13 cellular contexts compared by ENCODE assay signal in the genomic region with DNA sequence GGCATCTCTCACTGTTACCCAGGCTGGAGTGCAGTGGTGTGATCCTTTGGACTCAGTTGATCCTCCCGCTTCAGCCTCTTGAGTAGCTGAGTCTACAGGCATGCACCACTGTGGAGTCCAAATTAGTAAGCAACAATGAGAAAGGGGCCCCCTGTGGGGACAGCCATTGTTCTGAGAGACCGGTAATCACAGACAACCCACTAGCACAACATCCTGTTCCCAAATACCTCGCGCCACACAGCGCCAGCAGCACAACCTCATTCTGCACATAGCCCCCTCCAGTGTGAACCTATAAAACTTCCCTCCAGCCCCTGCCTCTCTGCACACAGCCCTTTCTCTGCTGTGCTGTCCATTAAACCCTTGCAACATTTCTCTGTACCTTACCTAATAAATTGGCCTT.
DNase-seq lines count a peak whose midpoint lies in the region; ATAC-seq and TF ChIP-seq lines count a peak whose summit lies in the region.
"Had no signal": no experiment of that assay in that cellular context is flagged by ENCODE, and none has a peak within 500 bp of the region (broad histone marks: within the 10 kb centered on the region; RNA-seq: fewer than 3 reads in every experiment).

No MANE protein-coding gene starts in this region.

- H4K8ac ChIP-seq in neuronal stem cell (ENCODE audit: low read depth, low read length), result no peak overlapping the region

- no peaks in the 10 kb centered on the region for H3K27me3 ChIP-seq in neuronal stem cell (ENCODE audit: control insufficient read depth in 3 of 3, insufficient read depth in 3 of 3, low read depth in 1 of 3, low read length in 3 of 3)

- H3K27ac ChIP-seq in neuronal stem cell (replicated peaks; ENCODE audit: low read length) (peak overlapping the region; percentile 64), caudate nucleus (ENCODE audit: low read depth, low read length) (no peak overlapping the region)

- peaks cover 0 to 5% of the 10 kb centered on the region in 2 donors for H3K9me3 ChIP-seq in neuronal stem cell (replicated peaks in 1 of 2; ENCODE audit: control insufficient read depth in 2 of 2, insufficient read depth in 1 of 2, low read depth in 1 of 2, low read length in 2 of 2)

- ATAC-seq in activated naive CD8-positive, alpha-beta T cell treated with anti-CD3 and anti-CD28 coated beads, Interleukin-2, amount 10 ng/mL, durations not matched to agents 7 days and 5 days (ENCODE audit: low read depth), result peak; percentile 50
- no peak for ATAC-seq in GM18861 (IDR thresholded peaks at IDR 0.05; ENCODE audit: unreplicated experiment)

- H3K4me1 Mint-ChIP-seq in activated naive CD8-positive, alpha-beta T cell treated with anti-CD3 and anti-CD28 coated beads, Interleukin-2, amount 10 ng/mL, durations not matched to agents 7 days and 5 days, result peaks cover 4% of the 10 kb centered on the region
- H3K4me1 Mint-ChIP-seq in activated naive CD8-positive, alpha-beta T cell treated with anti-CD3 and anti-CD28 coated beads for 36 hours, result peaks cover 3% of the 10 kb centered on the region
- H3K4me1 Mint-ChIP-seq: CD4-positive, CD25-positive, alpha-beta regulatory T cell had no signal

- no peaks in the 10 kb centered on the region for H3K9me3 Mint-ChIP-seq in activated naive CD8-positive, alpha-beta T cell treated with anti-CD3 and anti-CD28 coated beads, Interleukin-2, amount 10 ng/mL, durations not matched to agents 7 days and 5 days
- H3K9me3 Mint-ChIP-seq in activated naive CD8-positive, alpha-beta T cell treated with anti-CD3 and anti-CD28 coated beads for 36 hours, result peaks cover 4% of the 10 kb centered on the region

- H3K4me3 Mint-ChIP-seq in activated naive CD8-positive, alpha-beta T cell treated with anti-CD3 and anti-CD28 coated beads, Interleukin-2, amount 10 ng/mL, durations not matched to agents 7 days and 5 days, result no peak overlapping the region
- H3K4me3 Mint-ChIP-seq in activated naive CD8-positive, alpha-beta T cell treated with anti-CD3 and anti-CD28 coated beads for 36 hours, result no peak overlapping the region
- H3K4me3 Mint-ChIP-seq: CD4-positive, CD25-positive, alpha-beta regulatory T cell had no signal

- H3K14ac ChIP-seq in neuronal stem cell (ENCODE audit: low read length), result no peak overlapping the region

- no peak overlapping the region for H3K23ac ChIP-seq in neuronal stem cell (ENCODE audit: low read depth, low read length, poor library complexity)

- H3K27me3 Mint-ChIP-seq in activated naive CD8-positive, alpha-beta T cell treated with anti-CD3 and anti-CD28 coated beads, Interleukin-2, amount 10 ng/mL, durations not matched to agents 7 days and 5 days, result no peaks in the 10 kb centered on the region
- no peaks in the 10 kb centered on the region for H3K27me3 Mint-ChIP-seq in activated naive CD8-positive, alpha-beta T cell treated with anti-CD3 and anti-CD28 coated beads for 36 hours
- H3K27me3 Mint-ChIP-seq: CD4-positive, CD25-positive, alpha-beta regulatory T cell had no signal

- H2BK12ac ChIP-seq in neuronal stem cell (ENCODE audit: low read length), result no peak overlapping the region

- H3K36me3 Mint-ChIP-seq in activated naive CD8-positive, alpha-beta T cell treated with anti-CD3 and anti-CD28 coated beads, Interleukin-2, amount 10 ng/mL, durations not matched to agents 7 days and 5 days, result no peaks in the 10 kb centered on the region
- no peaks in the 10 kb centered on the region for H3K36me3 Mint-ChIP-seq in activated naive CD8-positive, alpha-beta T cell treated with anti-CD3 and anti-CD28 coated beads for 36 hours
- H3K36me3 Mint-ChIP-seq: CD4-positive, CD25-positive, alpha-beta regulatory T cell had no signal

- H2AK5ac ChIP-seq in neuronal stem cell (ENCODE audit: low read depth, low read length), result no peak overlapping the region

- no peaks in the 10 kb centered on the region for H3K79me1 ChIP-seq in neuronal stem cell (ENCODE audit: low read depth, low read length)

- H3K27ac Mint-ChIP-seq in activated naive CD8-positive, alpha-beta T cell treated with anti-CD3 and anti-CD28 coated beads, Interleukin-2, amount 10 ng/mL, durations not matched to agents 7 days and 5 days, result no peak overlapping the region
- no peak overlapping the region for H3K27ac Mint-ChIP-seq in activated naive CD8-positive, alpha-beta T cell treated with anti-CD3 and anti-CD28 coated beads for 36 hours
- H3K27ac Mint-ChIP-seq: CD4-positive, CD25-positive, alpha-beta regulatory T cell had no signal

- TF ChIP-seq CTCF in fibroblast of pulmonary artery (IDR thresholded peaks at IDR 0.05; ENCODE audit: low read length, missing control alignments), result no peak

- POLR2A ChIA-PET in activated naive CD8-positive, alpha-beta T cell treated with anti-CD3 and anti-CD28 coated beads, Interleukin-2, amount 10 ng/mL, durations not matched to agents 7 days and 5 days (lab: Charles Lee), result no interaction called here

- H2AFZ ChIP-seq in neuronal stem cell (ENCODE audit: low read length), result peak overlapping the region; percentile 51

- WGBS in neuronal stem cell (ENCODE audit: extremely low coverage in 2 of 2, insufficient read length in 2 of 2, insufficient replicate concordance in 1 of 2), 2 donors, result no CpG with 5 or more reads among the region's 5 CpGs

- H2BK15ac ChIP-seq in neuronal stem cell (ENCODE audit: low read length), result no peak overlapping the region

- no peak overlapping the region for H4K91ac ChIP-seq in neuronal stem cell (ENCODE audit: low read depth, low read length, poor library complexity)

- H3K36me3 ChIP-seq in neuronal stem cell (replicated peaks in 1 of 2; ENCODE audit: control insufficient read depth in 2 of 2, insufficient read depth in 2 of 2, low read length in 2 of 2), result no peaks in the 10 kb centered on the region

- no peak for DNase-seq in activated naive CD8-positive, alpha-beta T cell treated with anti-CD3 and anti-CD28 coated beads, Interleukin-2, amount 10 ng/mL, durations not matched to agents 7 days and 5 days
- DNase-seq in activated naive CD8-positive, alpha-beta T cell treated with anti-CD3 and anti-CD28 coated beads for 36 hours, result no peak
- peak in 2 of 3 experiments; percentile 68 to 81 for DNase-seq in NCI-H1417 (lab: John Stamatoyannopoulos, UW)
- DNase-seq in fibroblast of pulmonary artery (ENCODE audit: low read depth), result peak; percentile 12
- DNase-seq in neuronal stem cell (ENCODE audit: low spot score), result peak; percentile 77
- no peak for DNase-seq in caudate nucleus (lab: John Stamatoyannopoulos, UW)
- DNase-seq in activated T-cell treated with anti-CD3 and anti-CD28 coated beads, Interleukin-2, amount 50 U/mL, for 48 hours, result no peak
- DNase-seq: activated CD4-positive, alpha-beta T cell treated with anti-CD3 and anti-CD28 coated beads for 48 hours; activated naive CD4-positive, alpha-beta T cell; CD4-positive, CD25-positive, alpha-beta regulatory T cell; RPMI8226; SW 1271 had no signal

- H3K4me3 ChIP-seq in fibroblast of pulmonary artery (replicated peaks; ENCODE audit: low read depth, low read length) (no peak overlapping the region), neuronal stem cell (ENCODE audit: low read length in 2 of 2) (no peak overlapping the region)

- H3K4me2 ChIP-seq in neuronal stem cell (ENCODE audit: insufficient read depth, low read length, poor library complexity, severe bottlenecking), result no peak overlapping the region

- no peak overlapping the region for H3K4ac ChIP-seq in neuronal stem cell (ENCODE audit: low read length)

- no peak overlapping the region for H2BK5ac ChIP-seq in neuronal stem cell (ENCODE audit: low read length)

- no peak overlapping the region for H3K9ac ChIP-seq in neuronal stem cell (ENCODE audit: low read depth, low read length, poor library complexity)

- no peak overlapping the region for H3K18ac ChIP-seq in neuronal stem cell (ENCODE audit: low read length)

- no peak overlapping the region for H2BK120ac ChIP-seq in neuronal stem cell (ENCODE audit: low read depth, low read length)

- peaks cover 4 to 19% of the 10 kb centered on the region in 2 donors for H3K4me1 ChIP-seq in neuronal stem cell (ENCODE audit: control insufficient read depth in 2 of 2, insufficient read depth in 1 of 2, low read depth in 1 of 2, low read length in 2 of 2)

Comparison
In these comparisons a context has a peak if more than half of its experiments do, and no peak if none do; other contexts are left out.
1. DNase-seq: peak in NCI-H1417 (2 of 3), fibroblast of pulmonary artery (single experiment) and neuronal stem cell (single experiment); none in activated naive CD8-positive, alpha-beta T cell treated with anti-CD3 and anti-CD28 coated beads, Interleukin-2, amount 10 ng/mL, durations not matched to agents 7 days and 5 days (single experiment), activated naive CD8-positive, alpha-beta T cell treated with anti-CD3 and anti-CD28 coated beads for 36 hours (single experiment), caudate nucleus (0 of 61) and activated T-cell treated with anti-CD3 and anti-CD28 coated beads, Interleukin-2, amount 50 U/mL, for 48 hours (0 of 2).